Comparison of ENCODE assay signal across 20 cellular contexts in genomic region chr15:98127612-98128011, GRCh38.
"Had no signal": no experiment of that assay in that cellular context is flagged by ENCODE, and none has a peak within 500 bp of the region (broad histone marks: within the 10 kb centered on the region; RNA-seq: fewer than 3 reads in every experiment).

No MANE protein-coding gene starts in this region.

- H3K4me1 Mint-ChIP-seq: activated T-helper 17 cell treated with anti-CD3 and anti-CD28 coated beads, Interleukin-2, amount 50 U/mL, for 72 hours had no signal

- ATAC-seq: activated T-helper 17 cell treated with anti-CD3 and anti-CD28 coated beads, Interleukin-2, amount 50 U/mL, for 72 hours; left lobe of liver had no signal

- H3K9me3 Mint-ChIP-seq: activated CD4-positive, alpha-beta memory T cell treated with anti-CD3 and anti-CD28 coated beads for 36 hours had no signal

- H3K4me3 ChIP-seq: prostate gland, right atrium auricular region, tibial artery, vagina had no signal

- H3K27ac ChIP-seq: prostate gland, right atrium auricular region, tibial artery, vagina had no signal

- H3K27ac Mint-ChIP-seq: activated CD4-positive, alpha-beta memory T cell treated with anti-CD3 and anti-CD28 coated beads for 36 hours; activated T-helper 17 cell treated with anti-CD3 and anti-CD28 coated beads, Interleukin-2, amount 50 U/mL, for 72 hours had no signal

- H3K36me3 ChIP-seq: prostate gland, right atrium auricular region, tibial artery, vagina had no signal

- H3K4me1 ChIP-seq: right atrium auricular region, tibial artery had no signal

- H3K36me3 Mint-ChIP-seq: activated CD4-positive, alpha-beta memory T cell treated with anti-CD3 and anti-CD28 coated beads for 36 hours; brain had no signal

- H3K27me3 Mint-ChIP-seq: activated CD4-positive, alpha-beta memory T cell treated with anti-CD3 and anti-CD28 coated beads for 36 hours had no signal

- H3K27me3 ChIP-seq: right atrium auricular region, tibial artery, vagina had no signal

- DNase-seq: activated CD4-positive, alpha-beta memory T cell treated with anti-CD3 and anti-CD28 coated beads for 36 hours; activated CD4-positive, alpha-beta T cell treated with anti-CD3 and anti-CD28 coated beads for 4 hours; activated naive CD4-positive, alpha-beta T cell treated with Interleukin-2 at 50 U/mL for 16 hours; activated T-cell treated with anti-CD3 and anti-CD28 coated beads for 4 hours; caudate nucleus; foreskin melanocyte; glutamatergic neuron; hippocampal formation; kidney; midbrain; stimulated activated CD4-positive, alpha-beta T cell treated with anti-CD3 and anti-CD28 coated beads, Interleukin-2, amount 100 ng/mL, for 24 hours; stimulated activated naive CD4-positive, alpha-beta T cell treated with Interleukin-2 at 50 U/mL for 16 hours; substantia nigra; tibial artery had no signal

- H3K4me3 Mint-ChIP-seq: activated CD4-positive, alpha-beta memory T cell treated with anti-CD3 and anti-CD28 coated beads for 36 hours; activated T-helper 17 cell treated with anti-CD3 and anti-CD28 coated beads, Interleukin-2, amount 50 U/mL, for 72 hours; brain had no signal
